ENCODE assay signal across 10 cellular contexts in genomic region chr17:64151016-64151368, GRCh38.
"Had no signal": no experiment of that assay in that cellular context is flagged by ENCODE, and none has a peak within 500 bp of the region (broad histone marks: within the 10 kb centered on the region; RNA-seq: fewer than 3 reads in every experiment).

No MANE protein-coding gene starts in this region.

- H3K9me3 ChIP-seq: esophagus muscularis mucosa, pancreas, tibial nerve had no signal

- H3K27me3 Mint-ChIP-seq: activated CD4-positive, alpha-beta T cell treated with anti-CD3 and anti-CD28 coated beads for 36 hours had no signal

- H3K27ac ChIP-seq: neural progenitor cell, WERI-Rb-1 had no signal

- H3K27me3 ChIP-seq: esophagus muscularis mucosa, neural progenitor cell, pancreas, tibial nerve had no signal

- H3K4me3 ChIP-seq: esophagus muscularis mucosa, neural progenitor cell, pancreas, skin epidermis, tibial nerve had no signal

- ATAC-seq: activated CD4-positive, alpha-beta T cell treated with anti-CD3 and anti-CD28 coated beads for 36 hours; activated CD8-positive, alpha-beta T cell treated with anti-CD3 and anti-CD28 coated beads, Interleukin-2, amount 10 ng/mL, durations not matched to agents 7 days and 5 days had no signal

- H3K4me3 Mint-ChIP-seq: activated CD4-positive, alpha-beta T cell treated with anti-CD3 and anti-CD28 coated beads for 36 hours; activated CD8-positive, alpha-beta T cell treated with anti-CD3 and anti-CD28 coated beads, Interleukin-2, amount 10 ng/mL, durations not matched to agents 7 days and 5 days; neural progenitor cell had no signal

- H3K27ac Mint-ChIP-seq: activated CD4-positive, alpha-beta T cell treated with anti-CD3 and anti-CD28 coated beads for 36 hours; neural progenitor cell had no signal

- H3K9me3 Mint-ChIP-seq: neural progenitor cell had no signal

- DNase-seq: activated CD4-positive, alpha-beta T cell treated with anti-CD3 and anti-CD28 coated beads for 36 hours; activated CD8-positive, alpha-beta T cell treated with anti-CD3 and anti-CD28 coated beads, Interleukin-2, amount 10 ng/mL, durations not matched to agents 7 days and 5 days; activated naive CD4-positive, alpha-beta T cell treated with anti-CD3 and anti-CD28 coated beads, Interleukin-2, amount 50 U/mL, for 16 hours; glutamatergic neuron; WERI-Rb-1 had no signal
